ENCODE assay signal across 22 cellular contexts in genomic region chr4:64001229-64001898, GRCh38.
A peak's percentile ranks its signal among the peaks of the same experiment; 100 is the strongest.
DNase-seq lines count a peak whose midpoint lies in the region; ATAC-seq and FAIRE-seq lines count a peak whose summit lies in the region.
"Had no signal": no experiment of that assay in that cellular context is flagged by ENCODE, and none has a peak within 500 bp of the region (broad histone marks: within the 10 kb centered on the region; RNA-seq: fewer than 3 reads in every experiment).

No MANE protein-coding gene starts in this region.

- H3K4me1 ChIP-seq in GM23248 (ENCODE audit: insufficient read depth) = no peaks in the 10 kb centered on the region
- H3K4me1 ChIP-seq: BLaER1 treated with 17β-estradiol and CSF1 and Interleukin-3, amounts not matched to agents 10 nM and 100 nM; uterus had no signal

- H3K79me2 ChIP-seq in GM23248 (ENCODE audit: insufficient read depth) = no peaks in the 10 kb centered on the region

- no peaks in the 10 kb centered on the region for H3K27me3 ChIP-seq in GM23248 (replicated peaks; ENCODE audit: insufficient read depth)
- H3K27me3 ChIP-seq: BLaER1 treated with 17β-estradiol and CSF1 and Interleukin-3, amounts not matched to agents 10 nM and 100 nM; uterus had no signal

- no peak overlapping the region for H3K4me2 ChIP-seq in GM23248 (ENCODE audit: unreplicated experiment)
- H3K4me2 ChIP-seq: BLaER1 treated with 17β-estradiol and CSF1 and Interleukin-3, amounts not matched to agents 10 nM and 100 nM had no signal

- no peaks in the 10 kb centered on the region for H3K9me2 ChIP-seq in GM23248 (ENCODE audit: insufficient read depth)

- H3F3A ChIP-seq in GM23248 (ENCODE audit: insufficient read depth) = no peaks in the 10 kb centered on the region

- no peak overlapping the region for H2AFZ ChIP-seq in GM23248

- H3K27ac ChIP-seq in GM23248 = no peak overlapping the region
- H3K27ac ChIP-seq: BLaER1 treated with 17β-estradiol and CSF1 and Interleukin-3, amounts not matched to agents 10 nM and 100 nM; uterus had no signal

- no peaks in the 10 kb centered on the region for H3K36me3 ChIP-seq in GM23248 (ENCODE audit: low read depth)
- H3K36me3 ChIP-seq: BLaER1 treated with 17β-estradiol and CSF1 and Interleukin-3, amounts not matched to agents 10 nM and 100 nM; uterus had no signal

- H3K4me3 ChIP-seq in GM23248 = no peak overlapping the region
- H3K4me3 ChIP-seq: BLaER1 treated with 17β-estradiol and CSF1 and Interleukin-3, amounts not matched to agents 10 nM and 100 nM; uterus had no signal

- ATAC-seq in GM18870 (IDR thresholded peaks at IDR 0.05; ENCODE audit: unreplicated experiment) = peak; percentile 99
- peak; percentile 100 for ATAC-seq in GM21786 (IDR thresholded peaks at IDR 0.05; ENCODE audit: unreplicated experiment)
- peak; percentile 84 for ATAC-seq in HG03175 (IDR thresholded peaks at IDR 0.05; ENCODE audit: unreplicated experiment)
- ATAC-seq: sciatic nerve; stimulated activated memory B cell treated with anti-CD40 and anti-IgM and Interleukin-4, amounts not matched to agents 10 μg/mL and 1 μg/mL and 100 μg/mL, for 72 hours; T-cell had no signal

- no peaks in the 10 kb centered on the region for H4K20me1 ChIP-seq in GM23248 (ENCODE audit: insufficient read depth)
- H4K20me1 ChIP-seq: BLaER1 treated with 17β-estradiol and CSF1 and Interleukin-3, amounts not matched to agents 10 nM and 100 nM had no signal

- peak; percentile 9 for DNase-seq in urothelium cell line (ENCODE audit: low spot score)
- no peak for DNase-seq in NCI-H345 treated with DMSO at 0.1 percent for 48 hours (lab: John Stamatoyannopoulos, UW; ENCODE audit: unreplicated experiment)
- DNase-seq in activated T-cell treated with anti-CD3 and anti-CD28 coated beads, Interleukin-2, amount 50 U/mL, for 1 hour = no peak
- DNase-seq in GM23248 = no peak
- DNase-seq: DMS79 treated with DMSO at 0.1 percent for 48 hours; KBM-7; mesenchymal stem cell; NCI-H1417 treated with DMSO at 0.1 percent for 48 hours; NCI-H526; RPMI8226; stimulated activated CD4-positive, alpha-beta T cell treated with anti-CD3 and anti-CD28 coated beads, Interleukin-4, amount 100 ng/mL, for 24 hours; T-cell; uterus had no signal

- in situ Hi-C loops in GM23248 (cut with MboI) = no loop called here

- H3K9me3 ChIP-seq in GM23248 (ENCODE audit: low read depth) = no peaks in the 10 kb centered on the region
- H3K9me3 ChIP-seq: uterus had no signal

- 19 to 22% methylated on average over 5 of the region's 5 CpGs for WGBS in GM23248 (ENCODE audit: low coverage in 1 of 2, low lambda C conversion rate in 2 of 2, missing lambda C conversion rate in 2 of 2), 2 experiments

- no peak for FAIRE-seq in urothelium cell line (lab: Jason Lieb, UNC)
- FAIRE-seq: bronchial epithelial cell, frontal cortex, GM12892 had no signal

- H3K9ac ChIP-seq in GM23248 = no peak overlapping the region
- H3K9ac ChIP-seq: BLaER1 treated with 17β-estradiol and CSF1 and Interleukin-3, amounts not matched to agents 10 nM and 100 nM had no signal
